ENCODE assay signal across 1 cellular context in genomic region chr2:174903243-174903513, GRCh38.
TF ChIP-seq lines count a peak whose summit lies in the region.

No MANE protein-coding gene starts in this region.

TF ChIP-seq in GM23338, 12 proteins besides CTCF, POLR2A, EP300 and RAD21:
- TF ChIP-seq, protein P1, sequence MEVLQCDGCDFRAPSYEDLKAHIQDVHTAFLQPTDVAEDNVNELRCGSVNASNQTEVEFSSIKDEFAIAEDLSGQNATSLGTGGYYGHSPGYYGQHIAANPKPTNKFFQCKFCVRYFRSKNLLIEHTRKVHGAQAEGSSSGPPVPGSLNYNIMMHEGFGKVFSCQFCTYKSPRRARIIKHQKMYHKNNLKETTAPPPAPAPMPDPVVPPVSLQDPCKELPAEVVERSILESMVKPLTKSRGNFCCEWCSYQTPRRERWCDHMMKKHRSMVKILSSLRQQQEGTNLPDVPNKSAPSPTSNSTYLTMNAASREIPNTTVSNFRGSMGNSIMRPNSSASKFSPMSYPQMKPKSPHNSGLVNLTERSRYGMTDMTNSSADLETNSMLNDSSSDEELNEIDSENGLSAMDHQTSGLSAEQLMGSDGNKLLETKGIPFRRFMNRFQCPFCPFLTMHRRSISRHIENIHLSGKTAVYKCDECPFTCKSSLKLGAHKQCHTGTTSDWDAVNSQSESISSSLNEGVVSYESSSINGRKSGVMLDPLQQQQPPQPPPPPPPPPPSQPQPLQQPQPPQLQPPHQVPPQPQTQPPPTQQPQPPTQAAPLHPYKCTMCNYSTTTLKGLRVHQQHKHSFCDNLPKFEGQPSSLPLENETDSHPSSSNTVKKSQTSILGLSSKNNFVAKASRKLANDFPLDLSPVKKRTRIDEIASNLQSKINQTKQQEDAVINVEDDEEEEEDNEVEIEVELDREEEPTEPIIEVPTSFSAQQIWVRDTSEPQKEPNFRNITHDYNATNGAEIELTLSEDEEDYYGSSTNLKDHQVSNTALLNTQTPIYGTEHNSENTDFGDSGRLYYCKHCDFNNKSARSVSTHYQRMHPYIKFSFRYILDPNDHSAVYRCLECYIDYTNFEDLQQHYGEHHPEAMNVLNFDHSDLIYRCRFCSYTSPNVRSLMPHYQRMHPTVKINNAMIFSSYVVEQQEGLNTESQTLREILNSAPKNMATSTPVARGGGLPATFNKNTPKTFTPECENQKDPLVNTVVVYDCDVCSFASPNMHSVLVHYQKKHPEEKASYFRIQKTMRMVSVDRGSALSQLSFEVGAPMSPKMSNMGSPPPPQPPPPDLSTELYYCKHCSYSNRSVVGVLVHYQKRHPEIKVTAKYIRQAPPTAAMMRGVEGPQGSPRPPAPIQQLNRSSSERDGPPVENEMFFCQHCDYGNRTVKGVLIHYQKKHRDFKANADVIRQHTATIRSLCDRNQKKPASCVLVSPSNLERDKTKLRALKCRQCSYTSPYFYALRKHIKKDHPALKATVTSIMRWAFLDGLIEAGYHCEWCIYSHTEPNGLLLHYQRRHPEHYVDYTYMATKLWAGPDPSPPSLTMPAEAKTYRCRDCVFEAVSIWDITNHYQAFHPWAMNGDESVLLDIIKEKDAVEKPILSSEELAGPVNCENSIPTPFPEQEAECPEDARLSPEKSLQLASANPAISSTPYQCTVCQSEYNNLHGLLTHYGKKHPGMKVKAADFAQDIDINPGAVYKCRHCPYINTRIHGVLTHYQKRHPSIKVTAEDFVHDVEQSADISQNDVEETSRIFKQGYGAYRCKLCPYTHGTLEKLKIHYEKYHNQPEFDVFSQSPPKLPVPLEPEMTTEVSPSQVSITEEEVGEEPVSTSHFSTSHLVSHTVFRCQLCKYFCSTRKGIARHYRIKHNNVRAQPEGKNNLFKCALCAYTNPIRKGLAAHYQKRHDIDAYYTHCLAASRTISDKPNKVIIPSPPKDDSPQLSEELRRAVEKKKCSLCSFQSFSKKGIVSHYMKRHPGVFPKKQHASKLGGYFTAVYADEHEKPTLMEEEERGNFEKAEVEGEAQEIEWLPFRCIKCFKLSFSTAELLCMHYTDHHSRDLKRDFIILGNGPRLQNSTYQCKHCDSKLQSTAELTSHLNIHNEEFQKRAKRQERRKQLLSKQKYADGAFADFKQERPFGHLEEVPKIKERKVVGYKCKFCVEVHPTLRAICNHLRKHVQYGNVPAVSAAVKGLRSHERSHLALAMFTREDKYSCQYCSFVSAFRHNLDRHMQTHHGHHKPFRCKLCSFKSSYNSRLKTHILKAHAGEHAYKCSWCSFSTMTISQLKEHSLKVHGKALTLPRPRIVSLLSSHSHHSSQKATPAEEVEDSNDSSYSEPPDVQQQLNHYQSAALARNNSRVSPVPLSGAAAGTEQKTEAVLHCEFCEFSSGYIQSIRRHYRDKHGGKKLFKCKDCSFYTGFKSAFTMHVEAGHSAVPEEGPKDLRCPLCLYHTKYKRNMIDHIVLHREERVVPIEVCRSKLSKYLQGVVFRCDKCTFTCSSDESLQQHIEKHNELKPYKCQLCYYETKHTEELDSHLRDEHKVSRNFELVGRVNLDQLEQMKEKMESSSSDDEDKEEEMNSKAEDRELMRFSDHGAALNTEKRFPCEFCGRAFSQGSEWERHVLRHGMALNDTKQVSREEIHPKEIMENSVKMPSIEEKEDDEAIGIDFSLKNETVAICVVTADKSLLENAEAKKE (CRISPR knock-in tag; IDR thresholded peaks at IDR 0.05), result no peak
